ENCODE assay signal across 10 cellular contexts in the genomic region with DNA sequence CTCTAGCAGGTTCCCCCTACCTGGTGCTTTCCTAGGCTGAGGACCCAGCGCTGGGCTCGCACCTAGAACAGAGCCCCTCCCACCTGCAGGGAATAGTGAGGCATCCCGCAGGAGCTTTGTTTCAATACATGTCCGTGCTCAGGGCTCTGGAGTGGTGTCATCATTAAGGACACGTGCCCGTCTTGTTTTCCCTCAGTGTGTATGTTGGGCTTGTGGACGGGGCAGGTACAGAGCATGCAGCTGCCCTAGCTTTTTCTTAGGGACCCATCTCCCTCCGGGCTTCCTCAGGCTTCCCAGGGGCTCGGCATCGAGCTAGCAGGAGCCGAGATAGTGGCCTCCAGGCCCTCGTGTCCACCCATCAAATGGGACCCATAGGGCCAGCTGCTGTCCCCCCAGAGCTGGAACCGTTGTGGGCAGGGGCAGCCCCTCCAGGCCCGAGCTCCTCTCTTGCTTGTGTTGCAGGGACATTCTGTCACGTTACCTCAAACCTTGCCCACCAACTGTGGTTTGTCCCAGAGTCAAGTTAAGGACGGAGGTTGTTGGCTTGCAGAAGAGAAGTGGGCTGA. TPM values are rescaled to one million over a fixed set of nuclear protein-coding genes. Genes with fewer than 3 reads are reported as not detected.
DNase-seq lines count a peak whose midpoint lies in the region; ATAC-seq and TF ChIP-seq lines count a peak whose summit lies in the region.
"Had no signal": no experiment of that assay in that cellular context is flagged by ENCODE, and none has a peak within 500 bp of the region (broad histone marks: within the 10 kb centered on the region; RNA-seq: fewer than 3 reads in every experiment).

No MANE protein-coding gene starts in this region.

- H3K4me1 ChIP-seq in heart right ventricle (peaks cover 32 to 82% (median 64%) of the 10 kb centered on the region in 9 donors), mesenchymal stem cell (ENCODE audit: control insufficient read depth, insufficient read depth, low read depth, low read length) (peaks cover 30% of the 10 kb centered on the region)

- H3K36me3 ChIP-seq in heart right ventricle (peaks cover 0 to 11% (median 0%) of the 10 kb centered on the region in 9 donors), WERI-Rb-1 (peaks cover 54% of the 10 kb centered on the region), mesenchymal stem cell (ENCODE audit: control insufficient read depth in 1 of 2, insufficient read depth in 2 of 2, low read depth in 1 of 2, low read length in 2 of 2) (peaks cover 10 to 23% of the 10 kb centered on the region in 2 experiments)

- H2BK120ac ChIP-seq in mesenchymal stem cell (ENCODE audit: low read depth, low read length): no peak overlapping the region

- no peak overlapping the region for H3K23ac ChIP-seq in mesenchymal stem cell (ENCODE audit: low read length in 2 of 2)

- H3K18ac ChIP-seq in mesenchymal stem cell (ENCODE audit: low read depth in 1 of 2, low read length in 2 of 2): no peak overlapping the region

- TF ChIP-seq CTCF in heart right ventricle (IDR thresholded peaks at IDR 0.05): no peak
- TF ChIP-seq CTCF in WERI-Rb-1 (IDR thresholded peaks at IDR 0.05; ENCODE audit: low read depth, low read length): no peak

- 77 to 80% methylated on average over 16 of the region's 16 CpGs for WGBS in heart right ventricle, 2 donors
- WGBS in mesenchymal stem cell: 82% methylated on average over 15 of the region's 16 CpGs

- DNase-seq in heart right ventricle: no peak
- no peak for DNase-seq in Right ventricle myocardium inferior (ENCODE audit: missing footprints)
- no peak for DNase-seq in WERI-Rb-1
- DNase-seq in mesenchymal stem cell: no peak
- DNase-seq in kidney tubule cell (ENCODE audit: low spot score): no peak
- no peak for DNase-seq in NCI-H2196 treated with DMSO at 0.1 percent for 48 hours (lab: John Stamatoyannopoulos, UW; ENCODE audit: unreplicated experiment)
- DNase-seq in AG08395 (ENCODE audit: low spot score): no peak
- DNase-seq: NCI-H748 treated with DMSO at 0.1 percent for 48 hours had no signal

- H3K4ac ChIP-seq in mesenchymal stem cell (ENCODE audit: low read depth in 1 of 2, low read length in 2 of 2): peak overlapping the region in 1 of 2 experiments; percentile 20

- H4K8ac ChIP-seq in mesenchymal stem cell (ENCODE audit: low read length): no peak overlapping the region

- H3K9me3 ChIP-seq in heart right ventricle (no peaks in the 10 kb centered on the region), WERI-Rb-1 (ENCODE audit: severe bottlenecking) (no peaks in the 10 kb centered on the region), mesenchymal stem cell (ENCODE audit: control insufficient read depth, low read length) (no peaks in the 10 kb centered on the region)

- intact Hi-C loops in heart right ventricle (cut with DNase I): no loop called here
- intact Hi-C loops in Right ventricle myocardium inferior (cut with DNase I): no loop called here

- H3K27me3 ChIP-seq in heart right ventricle: no peaks in the 10 kb centered on the region
- no peaks in the 10 kb centered on the region for H3K27me3 ChIP-seq in WERI-Rb-1 (ENCODE audit: insufficient read depth, low read depth, severe bottlenecking)
- no peaks in the 10 kb centered on the region for H3K27me3 ChIP-seq in mesenchymal stem cell (ENCODE audit: control insufficient read depth in 1 of 2, insufficient read depth in 1 of 2, low read length in 2 of 2)

- no peak overlapping the region for H3K9ac ChIP-seq in mesenchymal stem cell (ENCODE audit: low read length)

- no peak overlapping the region for H3K4me3 ChIP-seq in heart right ventricle
- H3K4me3 ChIP-seq in WERI-Rb-1 (ENCODE audit: low read depth, low read length): peak overlapping the region; percentile 11
- H3K4me3 ChIP-seq in mesenchymal stem cell (ENCODE audit: insufficient read depth in 1 of 2, low read depth in 1 of 2, low read length in 2 of 2): no peak overlapping the region

- ATAC-seq in heart right ventricle: no peak
- ATAC-seq in Right ventricle myocardium inferior: no peak
- ATAC-seq: left lobe of liver had no signal

- H2BK12ac ChIP-seq in mesenchymal stem cell (ENCODE audit: low read length in 2 of 2): peak overlapping the region; percentile 60 to 85

- peaks cover 37% of the 10 kb centered on the region for H3K79me1 ChIP-seq in mesenchymal stem cell (replicated peaks; ENCODE audit: low read length, poor library complexity, severe bottlenecking)

- peak overlapping the region; percentile 72 for H4K91ac ChIP-seq in mesenchymal stem cell (ENCODE audit: low read length)

- H3K4me2 ChIP-seq in mesenchymal stem cell (ENCODE audit: low read length, poor library complexity, severe bottlenecking): no peak overlapping the region

- H2AK5ac ChIP-seq in mesenchymal stem cell (ENCODE audit: low read length, severe bottlenecking): no peak overlapping the region

- H2BK15ac ChIP-seq in mesenchymal stem cell (ENCODE audit: low read depth, poor library complexity, severe bottlenecking): no peak overlapping the region

- H2AFZ ChIP-seq in mesenchymal stem cell (ENCODE audit: low read depth, low read length): no peak overlapping the region

- peak overlapping the region in 1 of 2 experiments; percentile 29 for H3K14ac ChIP-seq in mesenchymal stem cell (ENCODE audit: low read length in 2 of 2)

- no peak overlapping the region for H2BK5ac ChIP-seq in mesenchymal stem cell (ENCODE audit: low read depth, low read length, poor library complexity, severe bottlenecking)

- H3K27ac ChIP-seq in heart right ventricle (peak overlapping the region in 8 of 10 donors; percentile 44 to 76 (median 64)), WERI-Rb-1 (peak overlapping the region; percentile 94), mesenchymal stem cell (ENCODE audit: low read length, poor library complexity, severe bottlenecking) (no peak overlapping the region), temporal lobe (ENCODE audit: low read depth, low read length) (peak overlapping the region; percentile 53)

RNA-seq across cellular contexts. Expression of a gene that starts 3.9 kb away (rescaled TPM):
- total RNA-seq in heart right ventricle: 10 to 100 TPM; 13.3 to 26.0 (median 18.3) TPM
- 10 to 100 TPM; 10.7 to 13.7 TPM for polyA plus RNA-seq in heart right ventricle
- total RNA-seq in Right ventricle myocardium inferior: 17.4 TPM
- 4.9 TPM for polyA plus RNA-seq in mesenchymal stem cell (2013, experiment 1 of 2)
- 5.1 TPM for polyA plus RNA-seq in mesenchymal stem cell (2013, experiment 2 of 2)
- 4.4 TPM for total RNA-seq in temporal lobe

RNA-seq across cellular contexts. Expression of a gene that starts 53.3 kb away (rescaled TPM):
- total RNA-seq in heart right ventricle (1 to 10 TPM; 2.8 to 7.7 (median 5.4) TPM), Right ventricle myocardium inferior (5.7 TPM), temporal lobe (4.9 TPM)
- polyA plus RNA-seq in heart right ventricle: 1 to 10 TPM; 2.9 to 5.7 TPM
- 4.7 TPM for polyA plus RNA-seq in mesenchymal stem cell (2013, experiment 1 of 2)
- polyA plus RNA-seq in mesenchymal stem cell (2013, experiment 2 of 2): 4.9 TPM

RNA-seq across cellular contexts. Expression of a gene that starts 58.9 kb away (rescaled TPM):
- 10 to 100 TPM in 1 of 10 donors, 1 to 10 TPM in 9; 1.9 to 12.1 (median 3.0) TPM for total RNA-seq in heart right ventricle
- polyA plus RNA-seq in heart right ventricle: 1 to 10 TPM; 1.0 to 2.7 TPM
- total RNA-seq in Right ventricle myocardium inferior: 4.1 TPM
- 3.0 TPM for polyA plus RNA-seq in mesenchymal stem cell (2013, experiment 1 of 2)
- polyA plus RNA-seq in mesenchymal stem cell (2013, experiment 2 of 2): 2.7 TPM
- 8.9 TPM for total RNA-seq in temporal lobe
